8 cellular contexts compared by ENCODE assay signal in the genomic region with DNA sequence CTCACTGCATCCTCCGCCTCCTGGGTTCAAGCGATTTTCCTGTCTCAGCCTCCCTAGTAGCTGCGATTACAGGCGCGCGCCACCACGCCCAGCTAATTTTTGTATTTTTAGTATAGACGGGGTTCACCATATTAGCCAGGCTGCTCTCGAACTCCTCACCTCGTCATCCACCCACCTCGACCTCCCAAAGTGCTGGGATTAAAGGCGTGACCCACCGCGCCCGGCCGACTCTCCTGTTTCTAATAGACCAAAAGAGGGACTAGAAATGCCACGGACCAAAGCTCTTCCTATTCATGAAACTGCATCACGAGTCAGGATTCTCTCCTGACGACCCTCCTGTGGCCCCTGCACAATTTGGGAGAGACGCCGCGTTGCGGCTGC.
DNase-seq lines count a peak whose midpoint lies in the region; ATAC-seq and TF ChIP-seq lines count a peak whose summit lies in the region.

No MANE protein-coding gene starts in this region.

- peak overlapping the region; percentile 64 for H2AFZ ChIP-seq in Loucy (ENCODE audit: low read length)

- peaks cover 9% of the 10 kb centered on the region for H3K4me1 ChIP-seq in Loucy (ENCODE audit: insufficient read depth, low read length, poor library complexity, severe bottlenecking)

- no peak for ATAC-seq in GM21367 (IDR thresholded peaks at IDR 0.05; ENCODE audit: unreplicated experiment)

- H4K20me1 ChIP-seq in Loucy (ENCODE audit: insufficient read depth, low read length, poor library complexity, severe bottlenecking): peaks cover 4% of the 10 kb centered on the region

- peak overlapping the region; percentile 63 for H3K27ac ChIP-seq in C4-2B

- H3K79me2 ChIP-seq in Loucy (ENCODE audit: insufficient read depth, low read length): peaks cover 56% of the 10 kb centered on the region

- intact Hi-C loops in dendritic cell treated with granulocyte-macrophage colony-stimulating factor and Interleukin-4, amounts not matched to agents 40 ng/mL and 50 ng/mL, for 4 days (cut with micrococcal nuclease): no loop called here

- H3K4me3 Mint-ChIP-seq in dendritic cell treated with granulocyte-macrophage colony-stimulating factor and Interleukin-4, amounts not matched to agents 40 ng/mL and 50 ng/mL, for 4 days: peak overlapping the region; percentile 100
- H3K4me3 Mint-ChIP-seq in nephron: peak overlapping the region; percentile 98 to 99 (median 99)

- H3K27me3 ChIP-seq in Loucy (ENCODE audit: insufficient read depth, low read length, poor library complexity, severe bottlenecking): no peaks in the 10 kb centered on the region

- peaks cover 6% of the 10 kb centered on the region for H3K4me1 Mint-ChIP-seq in dendritic cell treated with granulocyte-macrophage colony-stimulating factor and Interleukin-4, amounts not matched to agents 40 ng/mL and 50 ng/mL, for 4 days (ENCODE audit: low read depth)
- no peaks in the 10 kb centered on the region for H3K4me1 Mint-ChIP-seq in nephron

- peaks cover 67% of the 10 kb centered on the region for H3K36me3 Mint-ChIP-seq in dendritic cell treated with granulocyte-macrophage colony-stimulating factor and Interleukin-4, amounts not matched to agents 40 ng/mL and 50 ng/mL, for 4 days (ENCODE audit: low read depth)
- H3K36me3 Mint-ChIP-seq in nephron (ENCODE audit: low read depth): peaks cover 75% of the 10 kb centered on the region

- H3K9me3 Mint-ChIP-seq in dendritic cell treated with granulocyte-macrophage colony-stimulating factor and Interleukin-4, amounts not matched to agents 40 ng/mL and 50 ng/mL, for 4 days: peaks cover 32% of the 10 kb centered on the region
- H3K9me3 Mint-ChIP-seq in nephron: peaks cover 35% of the 10 kb centered on the region

- peak overlapping the region; percentile 77 for H3K4me2 ChIP-seq in Loucy (ENCODE audit: low read depth, low read length, poor library complexity, severe bottlenecking)

- peak overlapping the region; percentile 99 for H3K27ac Mint-ChIP-seq in dendritic cell treated with granulocyte-macrophage colony-stimulating factor and Interleukin-4, amounts not matched to agents 40 ng/mL and 50 ng/mL, for 4 days
- H3K27ac Mint-ChIP-seq in nephron: peak overlapping the region; percentile 97 to 100 (median 100)

- H3K36me3 ChIP-seq in Loucy (ENCODE audit: insufficient read depth, low read length): peaks cover 12% of the 10 kb centered on the region; the same call in 1 of the 2 replicates

- peak overlapping the region; percentile 92 for H3K9ac ChIP-seq in Loucy (ENCODE audit: low read depth, low read length, poor library complexity, severe bottlenecking)

- no peaks in the 10 kb centered on the region for H3K27me3 Mint-ChIP-seq in dendritic cell treated with granulocyte-macrophage colony-stimulating factor and Interleukin-4, amounts not matched to agents 40 ng/mL and 50 ng/mL, for 4 days
- no peaks in the 10 kb centered on the region for H3K27me3 Mint-ChIP-seq in nephron (ENCODE audit: low read depth)

- peaks cover 7% of the 10 kb centered on the region for H3F3A ChIP-seq in Loucy (ENCODE audit: low read depth)

- H3K9me3 ChIP-seq in Loucy (ENCODE audit: insufficient read depth, low read depth, low read length): peaks cover 9% of the 10 kb centered on the region; the same call in 1 of the 2 replicates

- TF ChIP-seq CTCF in C4-2B (conservative IDR thresholded peaks at IDR 0.05): no peak
- no peak for TF ChIP-seq CTCF in Loucy (conservative IDR thresholded peaks at IDR 0.05; ENCODE audit: low read length)
- no peak for TF ChIP-seq CTCF in nephron (IDR thresholded peaks at IDR 0.05; ENCODE audit: unreplicated experiment in 3 of 3)

- H3K9me2 ChIP-seq in Loucy (replicated peaks; ENCODE audit: low read depth, low read length): no peaks in the 10 kb centered on the region

- DNase-seq in retina: no peak
- no peak for DNase-seq in EL
- no peak for DNase-seq in HPDE6-E6E7 (ENCODE audit: extremely low spot score)

- peak overlapping the region; percentile 96 for H3K4me3 ChIP-seq in Loucy (ENCODE audit: low read length, poor library complexity, severe bottlenecking)
